In the genomic region with DNA sequence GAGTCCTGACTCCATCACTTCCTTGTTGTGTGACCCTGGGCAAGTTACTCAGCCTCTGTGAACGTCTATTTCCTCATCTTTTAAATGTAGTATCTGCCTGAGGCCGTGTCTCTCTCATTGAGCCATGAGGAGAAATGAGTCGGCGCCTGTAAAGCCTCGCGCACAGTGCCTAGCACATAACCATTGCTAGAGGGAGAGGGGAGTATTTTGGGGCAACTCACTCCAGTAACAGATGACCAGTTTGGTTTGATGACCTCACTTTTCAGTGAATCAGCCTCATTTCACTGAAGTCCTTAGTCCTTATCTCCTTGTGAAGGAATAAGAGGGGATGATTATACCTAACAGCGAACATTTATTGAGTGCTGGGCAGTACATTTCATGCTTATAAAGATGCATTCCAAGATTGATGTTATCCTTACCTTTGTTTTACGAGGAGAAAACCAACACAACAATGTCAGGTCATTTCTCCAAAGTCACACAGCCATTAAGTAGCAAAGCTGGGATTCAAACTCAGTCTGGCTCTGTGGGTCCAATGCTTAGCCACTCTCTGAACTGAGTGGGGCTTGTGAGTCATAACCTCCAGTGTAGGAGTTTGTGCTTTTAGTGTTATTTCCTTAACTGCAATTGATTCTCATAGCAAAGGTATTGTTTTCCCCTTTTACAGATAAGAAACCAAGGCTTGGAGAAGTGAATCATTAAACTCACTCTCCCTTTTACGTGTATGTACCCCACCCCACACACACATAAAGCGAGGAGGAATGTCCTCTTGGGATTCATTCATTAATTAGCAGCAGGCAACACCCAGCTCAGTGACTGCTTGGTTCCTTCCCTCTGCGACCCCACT, we compare ENCODE assay signal across 8 cellular contexts. TPM values are rescaled to one million over a fixed set of nuclear protein-coding genes. Genes with fewer than 3 reads are reported as not detected.
DNase-seq lines count a peak whose midpoint lies in the region; ATAC-seq and TF ChIP-seq lines count a peak whose summit lies in the region.

No MANE protein-coding gene starts in this region.

- H3K4me3 Mint-ChIP-seq in CD4-positive, alpha-beta T cell, result no peak overlapping the region
- H3K4me3 Mint-ChIP-seq in activated T-cell treated with anti-CD3 and anti-CD28 coated beads, Interleukin-2, amount 50 U/mL, for 24 hours, result peak overlapping the region; percentile 66

- no peaks in the 10 kb centered on the region for H3K4me1 Mint-ChIP-seq in CD4-positive, alpha-beta T cell (ENCODE audit: low read depth)
- H3K4me1 Mint-ChIP-seq in activated T-cell treated with anti-CD3 and anti-CD28 coated beads, Interleukin-2, amount 50 U/mL, for 24 hours (ENCODE audit: low read depth), result peaks cover 62% of the 10 kb centered on the region

- H3K27ac Mint-ChIP-seq in CD4-positive, alpha-beta T cell, result no peak overlapping the region
- peak overlapping the region; percentile 99 for H3K27ac Mint-ChIP-seq in activated T-cell treated with anti-CD3 and anti-CD28 coated beads, Interleukin-2, amount 50 U/mL, for 24 hours

- no peak overlapping the region for H3K27ac ChIP-seq in CD4-positive, alpha-beta T cell (ENCODE audit: low read depth, low read length)

- H3K27me3 Mint-ChIP-seq in CD4-positive, alpha-beta T cell, result no peaks in the 10 kb centered on the region
- no peaks in the 10 kb centered on the region for H3K27me3 Mint-ChIP-seq in activated T-cell treated with anti-CD3 and anti-CD28 coated beads, Interleukin-2, amount 50 U/mL, for 24 hours

- H3K36me3 Mint-ChIP-seq in CD4-positive, alpha-beta T cell (ENCODE audit: low read depth), result peaks cover 10% of the 10 kb centered on the region
- peaks cover 30% of the 10 kb centered on the region for H3K36me3 Mint-ChIP-seq in activated T-cell treated with anti-CD3 and anti-CD28 coated beads, Interleukin-2, amount 50 U/mL, for 24 hours (ENCODE audit: low read depth)

- TF ChIP-seq CTCF in CD4-positive, alpha-beta T cell (IDR thresholded peaks at IDR 0.05), result no peak

- no peak for DNase-seq in CD4-positive, alpha-beta T cell
- DNase-seq in activated T-cell treated with anti-CD3 and anti-CD28 coated beads, Interleukin-2, amount 50 U/mL, for 24 hours, result peak; percentile 51
- no peak for DNase-seq in left lobe of liver (ENCODE audit: low spot score)
- no peak for DNase-seq in NCI-H524 treated with DMSO at 0.1 percent for 48 hours (lab: John Stamatoyannopoulos, UW)
- no peak for DNase-seq in iPS-NIHi7 (ENCODE audit: extremely low spot score)

- no peaks in the 10 kb centered on the region for H3K9me3 Mint-ChIP-seq in CD4-positive, alpha-beta T cell
- no peaks in the 10 kb centered on the region for H3K9me3 Mint-ChIP-seq in activated T-cell treated with anti-CD3 and anti-CD28 coated beads, Interleukin-2, amount 50 U/mL, for 24 hours

- H3K9me3 ChIP-seq in CD4-positive, alpha-beta T cell (ENCODE audit: control insufficient read depth, low read length), result no peaks in the 10 kb centered on the region

- H3K27me3 ChIP-seq in CD4-positive, alpha-beta T cell (ENCODE audit: control insufficient read depth, insufficient read depth, low read length), result no peaks in the 10 kb centered on the region

- ATAC-seq in CD4-positive, alpha-beta T cell (ENCODE audit: poor library complexity), result peak; percentile 29
- ATAC-seq in HG03378 (IDR thresholded peaks at IDR 0.05; ENCODE audit: unreplicated experiment), result peak; percentile 35
- ATAC-seq in left lobe of liver, result peak; percentile 51
- ATAC-seq in GM18519 (IDR thresholded peaks at IDR 0.05; ENCODE audit: low FRiP score, unreplicated experiment), result no peak
- no peak for ATAC-seq in HG02571 (IDR thresholded peaks at IDR 0.05; ENCODE audit: unreplicated experiment)

- POLR2A ChIA-PET in CD4-positive, alpha-beta T cell (lab: Charles Lee), result no interaction called here

- intact Hi-C loops in CD4-positive, alpha-beta T cell (cut with DNase I, micrococcal nuclease), result no loop called here

- CTCF ChIA-PET in CD4-positive, alpha-beta T cell (lab: Charles Lee), result no interaction called here

RNA-seq across cellular contexts. Expression of a gene that starts 25.9 kb away (rescaled TPM):
- 10 to 100 TPM; 16.5 to 17.7 TPM for total RNA-seq in CD4-positive, alpha-beta T cell
- total RNA-seq in left lobe of liver, result 1.8 TPM

Comparison
In these comparisons a context has a peak if more than half of its experiments do, and no peak if none do; other contexts are left out.
1. ATAC-seq: peak in CD4-positive, alpha-beta T cell (single experiment), HG03378 (single experiment) and left lobe of liver (single experiment); none in GM18519 (single experiment) and HG02571 (single experiment).